In genomic region chr19:3061214-3062161, GRCh38 we compare ENCODE assay signal across 8 cellular contexts. TPM values are rescaled to one million over a fixed set of nuclear protein-coding genes. Genes with fewer than 3 reads are reported as not detected.
DNase-seq lines count a peak whose midpoint lies in the region; ATAC-seq lines count a peak whose summit lies in the region.

No MANE protein-coding gene starts in this region.

- peaks cover 2 to 51% (median 46%) of the 10 kb centered on the region in 5 donors for H3K4me1 ChIP-seq in subcutaneous abdominal adipose tissue (ENCODE audit: control insufficient read depth in 5 of 5, insufficient read depth in 5 of 5, low read length in 5 of 5)

- H3K27ac ChIP-seq in KOPT-K1 (ENCODE audit: low read depth, low read length, poor library complexity, severe bottlenecking) (peak overlapping the region; percentile 88), subcutaneous abdominal adipose tissue (ENCODE audit: low read depth, low read length) (peak overlapping the region; percentile 77)

- DNase-seq in D341Med (ENCODE audit: low spot score): peak; percentile 74
- peak; percentile 65 for DNase-seq in activated T-cell treated with anti-CD3 and anti-CD28 coated beads for 4 hours
- DNase-seq in naive thymus-derived CD8-positive, alpha-beta T cell: peak; percentile 73 to 94 (median 86)

- no peaks in the 10 kb centered on the region for H3K27me3 Mint-ChIP-seq in naive thymus-derived CD8-positive, alpha-beta T cell

- no peaks in the 10 kb centered on the region for H3K27me3 ChIP-seq in subcutaneous abdominal adipose tissue (ENCODE audit: control insufficient read depth in 5 of 5, insufficient read depth in 4 of 5, low read length in 5 of 5)

- H3K4me3 Mint-ChIP-seq in naive thymus-derived CD8-positive, alpha-beta T cell: peak overlapping the region; percentile 87 to 99 (median 94)

- peak; percentile 53 for ATAC-seq in esophagus mucosa
- peak; percentile 71 to 81 for ATAC-seq in naive thymus-derived CD8-positive, alpha-beta T cell
- ATAC-seq in GM19328 (IDR thresholded peaks at IDR 0.05; ENCODE audit: unreplicated experiment): no peak
- no peak for ATAC-seq in HG02870 (IDR thresholded peaks at IDR 0.05; ENCODE audit: unreplicated experiment)

- H3K4me1 Mint-ChIP-seq in naive thymus-derived CD8-positive, alpha-beta T cell: peaks cover 18 to 66% (median 40%) of the 10 kb centered on the region in 4 donors

- H3K36me3 ChIP-seq in KOPT-K1 (ENCODE audit: insufficient read depth, low read length) (peaks cover 46% of the 10 kb centered on the region), subcutaneous abdominal adipose tissue (ENCODE audit: control insufficient read depth in 5 of 5, insufficient read depth in 5 of 5, low read length in 5 of 5) (peaks cover 0 to 33% (median 28%) of the 10 kb centered on the region in 5 donors)

- peak overlapping the region; percentile 55 to 78 (median 69) for H3K4me3 ChIP-seq in subcutaneous abdominal adipose tissue (ENCODE audit: low read depth in 1 of 5, low read length in 5 of 5)

- peaks cover 0 to 44% (median 19%) of the 10 kb centered on the region in 3 donors for H3K36me3 Mint-ChIP-seq in naive thymus-derived CD8-positive, alpha-beta T cell

- peak overlapping the region; percentile 7 to 84 (median 73) for H3K9ac ChIP-seq in subcutaneous abdominal adipose tissue (ENCODE audit: low read length in 5 of 5)

- H3K9me3 Mint-ChIP-seq in naive thymus-derived CD8-positive, alpha-beta T cell: no peaks in the 10 kb centered on the region

- POLR2A ChIA-PET in naive thymus-derived CD8-positive, alpha-beta T cell (lab: Charles Lee): interaction anchor here (0.6 to 15.8 kb wide), 23 partner anchors 11 to 123 kb away, joined by 3 to 519 read pairs (median 4); partner anchors contain the start of genes GNA11, S1PR4 and TLE6

- peak overlapping the region; percentile 63 to 98 (median 95) for H3K27ac Mint-ChIP-seq in naive thymus-derived CD8-positive, alpha-beta T cell

- H3K9me3 ChIP-seq in KOPT-K1 (ENCODE audit: insufficient read depth, low read length, poor library complexity, severe bottlenecking) (no peaks in the 10 kb centered on the region), subcutaneous abdominal adipose tissue (ENCODE audit: control insufficient read depth in 5 of 5, low read length in 5 of 5) (no peaks in the 10 kb centered on the region)

RNA-seq across cellular contexts. Expression of gene TLE5, which starts 0.8 kb away (rescaled TPM):
- total RNA-seq in esophagus mucosa: 238 TPM
- 100 to 1,000 TPM; 981 to 983 TPM for total RNA-seq in naive thymus-derived CD8-positive, alpha-beta T cell
- polyA plus RNA-seq in naive thymus-derived CD8-positive, alpha-beta T cell: 100 to 1,000 TPM; 451 to 924 (median 555) TPM

RNA-seq across cellular contexts. Expression of gene TLE2, which starts 32.4 kb away (rescaled TPM):
- 6.3 TPM for total RNA-seq in esophagus mucosa
- 10 to 100 TPM; 19.1 to 21.1 TPM for total RNA-seq in naive thymus-derived CD8-positive, alpha-beta T cell
- 10 to 100 TPM in 2 of 3 donors, 1 to 10 TPM in 1; 7.0 to 12.4 (median 10.8) TPM for polyA plus RNA-seq in naive thymus-derived CD8-positive, alpha-beta T cell

RNA-seq across cellular contexts. Expression of gene GNA11, which starts 32.7 kb away (rescaled TPM):
- total RNA-seq in esophagus mucosa: 24.2 TPM
- 1 to 10 TPM; 5.1 to 5.4 TPM for total RNA-seq in naive thymus-derived CD8-positive, alpha-beta T cell
- under 1 TPM; 0.43 to 0.60 (median 0.47) TPM for polyA plus RNA-seq in naive thymus-derived CD8-positive, alpha-beta T cell

Comparison
In these comparisons a context has a peak if more than half of its experiments do, and no peak if none do; other contexts are left out.
1. ATAC-seq: peak in esophagus mucosa (single experiment) and naive thymus-derived CD8-positive, alpha-beta T cell (2 of 2); none in GM19328 (single experiment) and HG02870 (single experiment).
2. Peak in every context shown above with its lines, with median percentiles within 50 percentile points of each other: DNase-seq.